ENCODE assay signal across 10 cellular contexts in genomic region chr5:112436139-112436538, GRCh38.
"Had no signal": no experiment of that assay in that cellular context is flagged by ENCODE, and none has a peak within 500 bp of the region (broad histone marks: within the 10 kb centered on the region; RNA-seq: fewer than 3 reads in every experiment).

No MANE protein-coding gene starts in this region.

- H3K27me3 ChIP-seq: ascending aorta, sigmoid colon had no signal

- ATAC-seq: foreskin keratinocyte; left lobe of liver; natural killer cell treated with Interleukin-12 subunit alpha and Interleukin-12 subunit beta and Interleukin-15 and Interleukin-18, amount 100 ng/mL, for 72 hours had no signal

- H3K4me3 Mint-ChIP-seq: activated CD4-positive, alpha-beta memory T cell treated with anti-CD3 and anti-CD28 coated beads for 36 hours; natural killer cell treated with Interleukin-12 subunit alpha and Interleukin-12 subunit beta and Interleukin-15 and Interleukin-18, amount 100 ng/mL, for 72 hours; type B pancreatic cell had no signal

- H3K27me3 Mint-ChIP-seq: type B pancreatic cell had no signal

- H3K4me1 ChIP-seq: ascending aorta, foreskin keratinocyte, sigmoid colon had no signal

- H3K27ac ChIP-seq: ascending aorta, foreskin keratinocyte, sigmoid colon had no signal

- DNase-seq: activated CD4-positive, alpha-beta memory T cell treated with anti-CD3 and anti-CD28 coated beads for 36 hours; foreskin keratinocyte; sigmoid colon; stimulated activated naive CD4-positive, alpha-beta T cell; substantia nigra; T-helper 2 cell had no signal

- H3K36me3 Mint-ChIP-seq: activated CD4-positive, alpha-beta memory T cell treated with anti-CD3 and anti-CD28 coated beads for 36 hours; type B pancreatic cell had no signal

- H3K9me3 ChIP-seq: ascending aorta had no signal

- H3K27ac Mint-ChIP-seq: activated CD4-positive, alpha-beta memory T cell treated with anti-CD3 and anti-CD28 coated beads for 36 hours; natural killer cell treated with Interleukin-12 subunit alpha and Interleukin-12 subunit beta and Interleukin-15 and Interleukin-18, amount 100 ng/mL, for 72 hours; type B pancreatic cell had no signal

- H3K4me3 ChIP-seq: ascending aorta, sigmoid colon had no signal

- H3K36me3 ChIP-seq: ascending aorta, sigmoid colon had no signal
